Comparison of ENCODE assay signal across 1 cellular context in genomic region chr1:226674892-226675719, GRCh38.
TF ChIP-seq lines count a peak whose summit lies in the region.

No MANE protein-coding gene starts in this region.

TF ChIP-seq in H1, 55 proteins besides CTCF, POLR2A, EP300 and RAD21 (continued from another document):
- TF ChIP-seq HDAC2 (IDR thresholded peaks at IDR 0.05; ENCODE audit: borderline replicate concordance in 1 of 2, low read depth in 2 of 2, low read length in 2 of 2) (no peak), CHD2 (IDR thresholded peaks at IDR 0.05; ENCODE audit: low read length) (no peak), RBBP5 (IDR thresholded peaks at IDR 0.05; ENCODE audit: borderline replicate concordance, low read depth, low read length) (no peak)
